ENCODE assay signal across 19 cellular contexts in genomic region chr7:139744768-139745250, GRCh38. TPM values are rescaled to one million over a fixed set of nuclear protein-coding genes. Genes with fewer than 3 reads are reported as not detected.
DNase-seq lines count a peak whose midpoint lies in the region; ATAC-seq and TF ChIP-seq lines count a peak whose summit lies in the region.
"Had no signal": no experiment of that assay in that cellular context is flagged by ENCODE, and none has a peak within 500 bp of the region (broad histone marks: within the 10 kb centered on the region; RNA-seq: fewer than 3 reads in every experiment).

No MANE protein-coding gene starts in this region.

- H2AFZ ChIP-seq in neural progenitor cell (replicated peaks) (no peak overlapping the region), PC-9 (no peak overlapping the region)

- no peak for TF ChIP-seq POLR2A in uterus (IDR thresholded peaks at IDR 0.05)

- no peaks in the 10 kb centered on the region for H3K9me2 ChIP-seq in PC-9 (ENCODE audit: insufficient read depth)

- H3K36me3 ChIP-seq in neural progenitor cell (no peaks in the 10 kb centered on the region), uterus (no peaks in the 10 kb centered on the region), PC-9 (ENCODE audit: low read depth) (no peaks in the 10 kb centered on the region)

- H3K27ac ChIP-seq in neural progenitor cell (no peak overlapping the region), uterus (peak overlapping the region; percentile 24 to 57), PC-9 (no peak overlapping the region)

- H3K4me1 ChIP-seq in neural progenitor cell: peaks cover 25% of the 10 kb centered on the region
- H3K4me1 ChIP-seq in uterus: peaks cover 0 to 13% of the 10 kb centered on the region in 2 donors
- H3K4me1 ChIP-seq in PC-9 (replicated peaks; ENCODE audit: insufficient read depth): no peaks in the 10 kb centered on the region

- peaks cover 28% of the 10 kb centered on the region for H3F3A ChIP-seq in neural progenitor cell (ENCODE audit: low read depth)
- H3F3A ChIP-seq in PC-9 (ENCODE audit: insufficient read depth, low read depth): no peaks in the 10 kb centered on the region

- H3K4me3 ChIP-seq in neural progenitor cell: no peak overlapping the region
- no peak overlapping the region for H3K4me3 ChIP-seq in uterus
- H3K4me3 ChIP-seq in PC-9: no peak overlapping the region

- peak overlapping the region; percentile 33 for H3K4me2 ChIP-seq in neural progenitor cell
- H3K4me2 ChIP-seq in PC-9: no peak overlapping the region

- CTCF ChIA-PET in PC-9 (lab: Charles Lee): no interaction called here

- H3K9me3 Mint-ChIP-seq in stimulated activated naive CD8-positive, alpha-beta T cell treated with anti-CD3 and anti-CD28 coated beads, Interleukin-15, Interleukin-2, amounts not matched to agents 100 ng/mL and 50 ng/mL, for 24 hours: no peaks in the 10 kb centered on the region
- H3K9me3 Mint-ChIP-seq in stimulated activated naive CD8-positive, alpha-beta T cell treated with anti-CD3 and anti-CD28 coated beads, Interleukin-15, amount 100 ng/mL, for 72 hours: no peaks in the 10 kb centered on the region
- no peaks in the 10 kb centered on the region for H3K9me3 Mint-ChIP-seq in neural progenitor cell
- H3K9me3 Mint-ChIP-seq: activated T-helper 17 cell treated with anti-CD3 and anti-CD28 coated beads, Interleukin-2, amount 50 U/mL, for 72 hours; brain; mesothelial cell of epicardium; nephron progenitor cell had no signal

- no peak for DNase-seq in stimulated activated naive CD8-positive, alpha-beta T cell treated with anti-CD3 and anti-CD28 coated beads, Interleukin-15, amount 100 ng/mL, for 72 hours
- DNase-seq in left ventricle myocardium superior (peak; percentile 67), neural progenitor cell (ENCODE audit: low spot score) (no peak), uterus (peak; percentile 38 to 39), NK-92 (lab: John Stamatoyannopoulos, UW; ENCODE audit: unreplicated experiment) (no peak), PC-9 (no peak), posterior vena cava (ENCODE audit: low spot score) (no peak)
- DNase-seq: ACHN; activated CD4-positive, alpha-beta T cell treated with anti-CD3 and anti-CD28 coated beads for 4 hours; hippocampal formation; NCI-H1436; NCI-H526 treated with DMSO at 0.1 percent for 48 hours; nephron progenitor cell; stimulated activated CD8-positive, alpha-beta memory T cell treated with anti-CD3 and anti-CD28 coated beads, Interleukin-4, amount 100 ng/mL, for 48 hours; SW 1271 had no signal

- H3K4me1 Mint-ChIP-seq in stimulated activated naive CD8-positive, alpha-beta T cell treated with anti-CD3 and anti-CD28 coated beads, Interleukin-15, Interleukin-2, amounts not matched to agents 100 ng/mL and 50 ng/mL, for 24 hours (ENCODE audit: low read depth): peaks cover 48% of the 10 kb centered on the region
- peaks cover 17% of the 10 kb centered on the region for H3K4me1 Mint-ChIP-seq in stimulated activated naive CD8-positive, alpha-beta T cell treated with anti-CD3 and anti-CD28 coated beads, Interleukin-15, amount 100 ng/mL, for 72 hours
- H3K4me1 Mint-ChIP-seq in neural progenitor cell: peaks cover 33% of the 10 kb centered on the region

- intact Hi-C loops in left ventricle myocardium superior (cut with micrococcal nuclease): no loop called here
- intact Hi-C loops in uterus (cut with DNase I; ENCODE audit: low total_unique reads): no loop called here
- intact Hi-C loops in PC-9 (cut with micrococcal nuclease; ENCODE audit: unreplicated experiment): no loop called here
- intact Hi-C loops in posterior vena cava (cut with DNase I): no loop called here

- POLR2A ChIA-PET in PC-9 (lab: Charles Lee; ENCODE audit: unreplicated experiment): no interaction called here

- no TSS peak for BruUV-seq in PC-9 (replicated peaks; lab: Mats Ljungman, UMichigan)

- H3K79me2 ChIP-seq in neural progenitor cell (ENCODE audit: low read depth) (peaks cover 65% of the 10 kb centered on the region), PC-9 (ENCODE audit: low read depth) (no peaks in the 10 kb centered on the region)

- H3K27ac Mint-ChIP-seq in stimulated activated naive CD8-positive, alpha-beta T cell treated with anti-CD3 and anti-CD28 coated beads, Interleukin-15, Interleukin-2, amounts not matched to agents 100 ng/mL and 50 ng/mL, for 24 hours: peak overlapping the region; percentile 36
- no peak overlapping the region for H3K27ac Mint-ChIP-seq in stimulated activated naive CD8-positive, alpha-beta T cell treated with anti-CD3 and anti-CD28 coated beads, Interleukin-15, amount 100 ng/mL, for 72 hours
- no peak overlapping the region for H3K27ac Mint-ChIP-seq in neural progenitor cell
- H3K27ac Mint-ChIP-seq: mesothelial cell of epicardium had no signal

- TF ChIP-seq CTCF in neural progenitor cell (IDR thresholded peaks at IDR 0.05) (no peak), uterus (IDR thresholded peaks at IDR 0.05) (no peak), PC-9 (conservative IDR thresholded peaks at IDR 0.05) (no peak)

- peaks cover 5% of the 10 kb centered on the region for H3K36me3 Mint-ChIP-seq in stimulated activated naive CD8-positive, alpha-beta T cell treated with anti-CD3 and anti-CD28 coated beads, Interleukin-15, Interleukin-2, amounts not matched to agents 100 ng/mL and 50 ng/mL, for 24 hours (ENCODE audit: low read depth)
- peaks cover 2% of the 10 kb centered on the region for H3K36me3 Mint-ChIP-seq in neural progenitor cell

- no peaks in the 10 kb centered on the region for H3K27me3 ChIP-seq in neural progenitor cell
- H3K27me3 ChIP-seq in uterus: no peaks in the 10 kb centered on the region
- H3K27me3 ChIP-seq in PC-9 (ENCODE audit: insufficient read depth, low read depth): no peaks in the 10 kb centered on the region

- H3K9me3 ChIP-seq in neural progenitor cell (ENCODE audit: low read depth): no peaks in the 10 kb centered on the region
- H3K9me3 ChIP-seq in uterus: no peaks in the 10 kb centered on the region
- H3K9me3 ChIP-seq in PC-9 (ENCODE audit: insufficient read depth, low read depth): no peaks in the 10 kb centered on the region

- no peak for ATAC-seq in stimulated activated naive CD8-positive, alpha-beta T cell treated with anti-CD3 and anti-CD28 coated beads, Interleukin-15, amount 100 ng/mL, for 72 hours
- ATAC-seq in left ventricle myocardium superior: peak; percentile 25
- ATAC-seq: activated T-helper 17 cell treated with anti-CD3 and anti-CD28 coated beads, Interleukin-2, amount 50 U/mL, for 72 hours had no signal

- H4K20me1 ChIP-seq in neural progenitor cell (ENCODE audit: low read depth): peaks cover 78% of the 10 kb centered on the region
- H4K20me1 ChIP-seq in PC-9 (ENCODE audit: insufficient read depth): peaks cover 8% of the 10 kb centered on the region; the same call in 1 of the 2 replicates

- H3K4me3 Mint-ChIP-seq in stimulated activated naive CD8-positive, alpha-beta T cell treated with anti-CD3 and anti-CD28 coated beads, Interleukin-15, Interleukin-2, amounts not matched to agents 100 ng/mL and 50 ng/mL, for 24 hours: no peak overlapping the region
- no peak overlapping the region for H3K4me3 Mint-ChIP-seq in stimulated activated naive CD8-positive, alpha-beta T cell treated with anti-CD3 and anti-CD28 coated beads, Interleukin-15, amount 100 ng/mL, for 72 hours
- peak overlapping the region; percentile 1 for H3K4me3 Mint-ChIP-seq in neural progenitor cell
- H3K4me3 Mint-ChIP-seq: activated T-helper 17 cell treated with anti-CD3 and anti-CD28 coated beads, Interleukin-2, amount 50 U/mL, for 72 hours; mesothelial cell of epicardium; nephron progenitor cell had no signal

- no peaks in the 10 kb centered on the region for H3K27me3 Mint-ChIP-seq in stimulated activated naive CD8-positive, alpha-beta T cell treated with anti-CD3 and anti-CD28 coated beads, Interleukin-15, Interleukin-2, amounts not matched to agents 100 ng/mL and 50 ng/mL, for 24 hours
- H3K27me3 Mint-ChIP-seq in stimulated activated naive CD8-positive, alpha-beta T cell treated with anti-CD3 and anti-CD28 coated beads, Interleukin-15, amount 100 ng/mL, for 72 hours: no peaks in the 10 kb centered on the region
- H3K27me3 Mint-ChIP-seq in neural progenitor cell (ENCODE audit: insufficient read depth, low read depth): no peaks in the 10 kb centered on the region
- H3K27me3 Mint-ChIP-seq: activated T-helper 17 cell treated with anti-CD3 and anti-CD28 coated beads, Interleukin-2, amount 50 U/mL, for 72 hours; brain had no signal

- no peak overlapping the region for H3K9ac ChIP-seq in neural progenitor cell

RNA-seq across cellular contexts. Expression of gene HIPK2, which starts 33.0 kb away (rescaled TPM):
- total RNA-seq in left ventricle myocardium superior: 103 TPM
- total RNA-seq in neural progenitor cell (ENCODE audit: low replicate concordance): 12.8 and 14.2 TPM in 2 replicates
- total RNA-seq in uterus: 10 to 100 TPM in 3 of 4 donors, 1 to 10 TPM in 1; 9.4 to 65.8 (median 19.2) TPM
- total RNA-seq in PC-9 (2021): 23.9 and 35.2 TPM in 2 replicates
- 10 to 100 TPM; 46.5 to 67.6 TPM for total RNA-seq in posterior vena cava

Comparison
In these comparisons a context has a peak if more than half of its experiments do, and no peak if none do; other contexts are left out.
1. DNase-seq: peak in left ventricle myocardium superior (single experiment) and uterus (2 of 2); none in stimulated activated naive CD8-positive, alpha-beta T cell treated with anti-CD3 and anti-CD28 coated beads, Interleukin-15, amount 100 ng/mL, for 72 hours (0 of 2), neural progenitor cell (single experiment), NK-92 (single experiment), PC-9 (0 of 2) and posterior vena cava (single experiment).
2. H3K27ac ChIP-seq: peak in uterus (2 of 2); none in neural progenitor cell (single experiment) and PC-9 (single experiment).